In genomic region chr1:206021008-206021795, GRCh38 we compare ENCODE assay signal across 31 cellular contexts. TPM values are rescaled to one million over a fixed set of nuclear protein-coding genes. Genes with fewer than 3 reads are reported as not detected.
A peak's percentile ranks its signal among the peaks of the same experiment; 100 is the strongest.
DNase-seq lines count a peak whose midpoint lies in the region; ATAC-seq, FAIRE-seq and TF ChIP-seq lines count a peak whose summit lies in the region.
"Had no signal": no experiment of that assay in that cellular context is flagged by ENCODE, and none has a peak within 500 bp of the region (broad histone marks: within the 10 kb centered on the region; RNA-seq: fewer than 3 reads in every experiment).

No MANE protein-coding gene starts in this region.

- no peak for TF ChIP-seq CTCF in WERI-Rb-1 (IDR thresholded peaks at IDR 0.05; ENCODE audit: low read depth, low read length)
- no peak for TF ChIP-seq CTCF in keratinocyte (optimal IDR thresholded peaks at IDR 0.05 in 1 of 3, IDR thresholded peaks at IDR 0.05 in 1 of 3, conservative IDR thresholded peaks at IDR 0.05 in 1 of 3; ENCODE audit: extremely low read depth in 1 of 3, insufficient read depth in 2 of 3, low read length in 3 of 3)
- no peak for TF ChIP-seq CTCF in stomach (IDR thresholded peaks at IDR 0.05)
- TF ChIP-seq CTCF in neural progenitor cell (IDR thresholded peaks at IDR 0.05): no peak

- peak overlapping the region; percentile 38 for H2AFZ ChIP-seq in keratinocyte (ENCODE audit: control insufficient read depth, low read length)
- no peak overlapping the region for H2AFZ ChIP-seq in neural progenitor cell (replicated peaks)

- H3K4me1 ChIP-seq in keratinocyte (ENCODE audit: control insufficient read depth, extremely low read depth, insufficient read depth, low read length): peaks cover 26% of the 10 kb centered on the region
- peaks cover 5 to 26% (median 20%) of the 10 kb centered on the region in 4 donors for H3K4me1 ChIP-seq in stomach
- H3K4me1 ChIP-seq in HAP-1: no peaks in the 10 kb centered on the region
- H3K4me1 ChIP-seq in neural progenitor cell: no peaks in the 10 kb centered on the region
- H3K4me1 ChIP-seq: breast epithelium had no signal

- H3K4me2 ChIP-seq in keratinocyte (ENCODE audit: control insufficient read depth, extremely low read depth, insufficient read depth, low read depth, low read length): peak overlapping the region; percentile 65
- H3K4me2 ChIP-seq in neural progenitor cell: no peak overlapping the region

- no peak for ATAC-seq in GM21367 (IDR thresholded peaks at IDR 0.05; ENCODE audit: unreplicated experiment)
- ATAC-seq: activated naive CD4-positive, alpha-beta T cell treated with anti-CD3 and anti-CD28 coated beads, Interleukin-2, amount 50 U/mL, for 72 hours had no signal

- H3K36me3 ChIP-seq in WERI-Rb-1 (no peaks in the 10 kb centered on the region), keratinocyte (ENCODE audit: control insufficient read depth in 2 of 2, extremely low read depth in 1 of 2, insufficient read depth in 2 of 2, low read length in 2 of 2) (no peaks in the 10 kb centered on the region), stomach (no peaks in the 10 kb centered on the region), HAP-1 (replicated peaks) (no peaks in the 10 kb centered on the region), neural progenitor cell (no peaks in the 10 kb centered on the region)
- H3K36me3 ChIP-seq: breast epithelium, sigmoid colon, upper lobe of left lung had no signal

- peak; percentile 23 for DNase-seq in DMS53 (lab: John Stamatoyannopoulos, UW)
- DNase-seq in DMS53 treated with DMSO at 0.1 percent for 48 hours (lab: John Stamatoyannopoulos, UW; ENCODE audit: unreplicated experiment): no peak
- peak; percentile 7 for DNase-seq in WERI-Rb-1
- no peak for DNase-seq in keratinocyte (ENCODE audit: low read depth, low spot score)
- DNase-seq in stomach: peak; percentile 60
- DNase-seq in HAP-1 (ENCODE audit: low spot score in 2 of 2): no peak
- DNase-seq in neural progenitor cell (ENCODE audit: low spot score): no peak
- DNase-seq: activated CD4-positive, alpha-beta T cell treated with anti-CD3 and anti-CD28 coated beads for 48 hours; activated T-cell treated with anti-CD3 and anti-CD28 coated beads for 4 hours; amygdala; COR-L47; DND-41; GF-D8; mesendoderm; naive B cell; NCI-H1105 treated with DMSO at 0.1 percent for 48 hours; NCI-H187 treated with DMSO at 0.1 percent for 48 hours; NCI-H2171 treated with DMSO at 0.1 percent for 48 hours; NCI-H510A; sigmoid colon; stimulated activated CD4-positive, alpha-beta T cell treated with anti-CD3 and anti-CD28 coated beads, Interleukin-4, amount 100 ng/mL, for 4 hours; upper lobe of left lung had no signal

- in situ Hi-C loops in HAP-1 (cut with MboI; ENCODE audit: low sequenced_read_pairs): no loop called here

- no peaks in the 10 kb centered on the region for H3K9me3 Mint-ChIP-seq in neural progenitor cell
- H3K9me3 Mint-ChIP-seq: activated naive CD4-positive, alpha-beta T cell treated with anti-CD3 and anti-CD28 coated beads, Interleukin-2, amount 50 U/mL, for 72 hours; naive B cell; T-helper 2 cell treated with Interferon-gamma antibody and Interleukin-4, amounts not matched to agents 5 μg/mL and 100 μg/mL, for 36 hours had no signal

- H3K27me3 ChIP-seq in WERI-Rb-1 (ENCODE audit: insufficient read depth, low read depth, severe bottlenecking): peaks cover 52% of the 10 kb centered on the region
- H3K27me3 ChIP-seq in keratinocyte (ENCODE audit: control insufficient read depth, extremely low read depth, insufficient read depth, low read length): no peaks in the 10 kb centered on the region
- H3K27me3 ChIP-seq in stomach: no peaks in the 10 kb centered on the region
- H3K27me3 ChIP-seq in HAP-1 (ENCODE audit: low read depth): peaks cover 2% of the 10 kb centered on the region; the same call in 1 of the 2 replicates
- H3K27me3 ChIP-seq in neural progenitor cell: no peaks in the 10 kb centered on the region
- H3K27me3 ChIP-seq: breast epithelium, sigmoid colon, upper lobe of left lung had no signal

- no peaks in the 10 kb centered on the region for H3F3A ChIP-seq in neural progenitor cell (ENCODE audit: low read depth)

- H4K20me1 ChIP-seq in keratinocyte (ENCODE audit: control insufficient read depth, extremely low read depth, insufficient read depth, low read length) (no peaks in the 10 kb centered on the region), neural progenitor cell (ENCODE audit: low read depth) (no peaks in the 10 kb centered on the region)

- no peak overlapping the region for H3K4me3 ChIP-seq in WERI-Rb-1 (ENCODE audit: low read depth, low read length)
- H3K4me3 ChIP-seq in keratinocyte (ENCODE audit: control insufficient read depth in 2 of 3, extremely low read depth in 1 of 3, insufficient read depth in 2 of 3, low read depth in 1 of 3, low read length in 3 of 3): no peak overlapping the region
- peak overlapping the region in 3 of 4 donors; percentile 40 to 47 (median 47) for H3K4me3 ChIP-seq in stomach
- H3K4me3 ChIP-seq in HAP-1: no peak overlapping the region
- H3K4me3 ChIP-seq in neural progenitor cell: no peak overlapping the region
- H3K4me3 ChIP-seq: breast epithelium, sigmoid colon had no signal

- no peaks in the 10 kb centered on the region for H3K9me1 ChIP-seq in keratinocyte (ENCODE audit: control insufficient read depth, extremely low read depth, insufficient read depth, low read length)

- TF ChIP-seq EP300 in stomach (IDR thresholded peaks at IDR 0.05): no peak

- H3K9ac ChIP-seq in keratinocyte (ENCODE audit: control insufficient read depth, extremely low read depth, insufficient read depth, low read length) (no peak overlapping the region), neural progenitor cell (no peak overlapping the region)

- H3K79me2 ChIP-seq in keratinocyte (ENCODE audit: control insufficient read depth, insufficient read depth, low read length): no peaks in the 10 kb centered on the region
- H3K79me2 ChIP-seq in neural progenitor cell (ENCODE audit: low read depth): no peaks in the 10 kb centered on the region

- H3K9me3 ChIP-seq in WERI-Rb-1 (ENCODE audit: severe bottlenecking) (no peaks in the 10 kb centered on the region), keratinocyte (ENCODE audit: control insufficient read depth, low read depth, low read length) (no peaks in the 10 kb centered on the region), stomach (no peaks in the 10 kb centered on the region), HAP-1 (no peaks in the 10 kb centered on the region), neural progenitor cell (ENCODE audit: low read depth) (no peaks in the 10 kb centered on the region)
- H3K9me3 ChIP-seq: breast epithelium, sigmoid colon, upper lobe of left lung had no signal

- no peaks in the 10 kb centered on the region for H3K4me1 Mint-ChIP-seq in neural progenitor cell
- H3K4me1 Mint-ChIP-seq: naive B cell had no signal

- peaks cover 4% of the 10 kb centered on the region for H3K27me3 Mint-ChIP-seq in neural progenitor cell (ENCODE audit: insufficient read depth, low read depth)

- H3K27ac Mint-ChIP-seq in neural progenitor cell: no peak overlapping the region
- H3K27ac Mint-ChIP-seq: activated naive CD4-positive, alpha-beta T cell treated with anti-CD3 and anti-CD28 coated beads, Interleukin-2, amount 50 U/mL, for 72 hours; T-helper 2 cell treated with Interferon-gamma antibody and Interleukin-4, amounts not matched to agents 5 μg/mL and 100 μg/mL, for 36 hours had no signal

- no peak for TF ChIP-seq POLR2A in stomach (IDR thresholded peaks at IDR 0.05)

- intact Hi-C loops in stomach (cut with DNase I; ENCODE audit: low total_unique reads): no loop called here

- H3K36me3 Mint-ChIP-seq in neural progenitor cell: no peaks in the 10 kb centered on the region
- H3K36me3 Mint-ChIP-seq: activated naive CD4-positive, alpha-beta T cell treated with anti-CD3 and anti-CD28 coated beads, Interleukin-2, amount 50 U/mL, for 72 hours; naive B cell had no signal

- no peak overlapping the region for H3K4me3 Mint-ChIP-seq in neural progenitor cell
- H3K4me3 Mint-ChIP-seq: naive B cell; T-helper 2 cell treated with Interferon-gamma antibody and Interleukin-4, amounts not matched to agents 5 μg/mL and 100 μg/mL, for 36 hours had no signal

- WGBS in stomach, 5 donors: 40 to 65% (median 52%) methylated on average over 10 of the region's 10 CpGs

- peak; percentile 49 for FAIRE-seq in keratinocyte (lab: Jason Lieb, UNC)

- H3K27ac ChIP-seq in WERI-Rb-1 (no peak overlapping the region), keratinocyte (ENCODE audit: control insufficient read depth, insufficient read depth, low read length) (no peak overlapping the region), stomach (peak overlapping the region; percentile 76 to 88 (median 83)), neural progenitor cell (no peak overlapping the region)
- H3K27ac ChIP-seq: 22Rv1, breast epithelium, C4-2B, sigmoid colon, upper lobe of left lung, VCaP had no signal

- dilution Hi-C loops in keratinocyte (cut with MboI; ENCODE audit: extremely low pct_ligation_motif_present, low sequenced_read_pairs): no loop called here

RNA-seq across cellular contexts. Expression of gene CTSE, which starts 2.5 kb away (rescaled TPM):
- polyA plus RNA-seq in keratinocyte (0.26 to 0.68 TPM (median 0.33 TPM) in 3 replicates), stomach (100 to 1,000 TPM in 2 of 3 donors, 10 to 100 TPM in 1; 40.2 to 361 (median 133) TPM)
- polyA plus RNA-seq in keratinocyte (2011; ENCODE audit: low read depth): not detected
- 0.30 and 0.42 TPM in 2 replicates for polyA plus RNA-seq in keratinocyte (2011; cell fraction: cytosol; rRNA removed)
- 0.16 and 0.19 TPM in 2 replicates for polyA plus RNA-seq in keratinocyte (2011; cell fraction: nucleus; rRNA removed)
- polyA plus RNA-seq in keratinocyte (2012; ENCODE audit: low replicate concordance): 0.62 TPM in 1 of 2 replicates, not detected in the other
- polyA minus RNA-seq in keratinocyte: 0.16 to 0.53 TPM (median 0.43 TPM) in 3 replicates
- polyA minus RNA-seq in keratinocyte (2011; cell fraction: cytosol; rRNA and poly(A)+ RNA removed): not detected
- polyA minus RNA-seq in keratinocyte (2011; cell fraction: nucleus; rRNA and poly(A)+ RNA removed): not detected in 2 replicates
- total RNA-seq in stomach (100 to 1,000 TPM in 3 of 5 donors, 10 to 100 TPM in 1, 1 to 10 TPM in 1; 6.7 to 966 (median 142) TPM), neural progenitor cell (ENCODE audit: low replicate concordance) (not detected in 2 replicates)
- total RNA-seq: activated naive CD4-positive, alpha-beta T cell treated with anti-CD3 and anti-CD28 coated beads, Interleukin-2, amount 50 U/mL, for 72 hours; left lobe of liver; sigmoid colon had no signal

RNA-seq across cellular contexts. Expression of gene RAB7B, which starts 18.0 kb away (rescaled TPM):
- 39.2 to 88.7 TPM (median 47.8 TPM) in 3 replicates for polyA plus RNA-seq in keratinocyte
- polyA plus RNA-seq in keratinocyte (2011; ENCODE audit: low read depth): 11.2 TPM
- polyA plus RNA-seq in keratinocyte (2011; cell fraction: cytosol; rRNA removed): 34.2 and 34.5 TPM in 2 replicates
- polyA plus RNA-seq in keratinocyte (2011; cell fraction: nucleus; rRNA removed): 46.2 and 59.1 TPM in 2 replicates
- 31.2 and 36.0 TPM in 2 replicates for polyA plus RNA-seq in keratinocyte (2012; ENCODE audit: low replicate concordance)
- polyA minus RNA-seq in keratinocyte: 26.4 to 53.7 TPM (median 39.2 TPM) in 3 replicates
- polyA minus RNA-seq in keratinocyte (2011; cell fraction: cytosol; rRNA and poly(A)+ RNA removed): 31.3 TPM
- polyA minus RNA-seq in keratinocyte (2011; cell fraction: nucleus; rRNA and poly(A)+ RNA removed): 27.0 and 31.3 TPM in 2 replicates
- total RNA-seq in stomach: 10 to 100 TPM in 1 of 5 donors, 1 to 10 TPM in 2, under 1 TPM in 1, not detected in 1; 0.89 to 14.0 (median 4.6) TPM
- polyA plus RNA-seq in stomach: 1 to 10 TPM; 3.4 to 8.2 (median 6.2) TPM
- 0.22 TPM in 1 of 2 replicates, not detected in the other for total RNA-seq in neural progenitor cell (ENCODE audit: low replicate concordance)
- total RNA-seq: activated naive CD4-positive, alpha-beta T cell treated with anti-CD3 and anti-CD28 coated beads, Interleukin-2, amount 50 U/mL, for 72 hours had no signal

RNA-seq across cellular contexts. Expression of gene RHEX, which starts 31.8 kb away (rescaled TPM):
- polyA plus RNA-seq in keratinocyte: not detected in 3 replicates
- not detected for polyA plus RNA-seq in keratinocyte (2011; ENCODE audit: low read depth)
- polyA plus RNA-seq in keratinocyte (2011; cell fraction: cytosol; rRNA removed): not detected in 2 replicates
- polyA plus RNA-seq in keratinocyte (2011; cell fraction: nucleus; rRNA removed): not detected in 2 replicates
- not detected in 2 replicates for polyA plus RNA-seq in keratinocyte (2012; ENCODE audit: low replicate concordance)
- not detected in 3 replicates for polyA minus RNA-seq in keratinocyte
- polyA minus RNA-seq in keratinocyte (2011; cell fraction: cytosol; rRNA and poly(A)+ RNA removed): not detected
- not detected in 2 replicates for polyA minus RNA-seq in keratinocyte (2011; cell fraction: nucleus; rRNA and poly(A)+ RNA removed)
- 1 to 10 TPM in 1 of 5 donors, under 1 TPM in 2, not detected in 2; 0.87 to 3.1 (median 0.89) TPM for total RNA-seq in stomach
- 10 to 100 TPM in 1 of 3 donors, 1 to 10 TPM in 1, under 1 TPM in 1; 0.83 to 10.5 (median 2.4) TPM for polyA plus RNA-seq in stomach
- total RNA-seq in neural progenitor cell (ENCODE audit: low replicate concordance): not detected in 2 replicates
- total RNA-seq: activated naive CD4-positive, alpha-beta T cell treated with anti-CD3 and anti-CD28 coated beads, Interleukin-2, amount 50 U/mL, for 72 hours; pulmonary artery endothelial cell had no signal

Comparison
In these comparisons a context has a peak if more than half of its experiments do, and no peak if none do; other contexts are left out.
1. DNase-seq: peak in DMS53 (single experiment), WERI-Rb-1 (single experiment) and stomach (single experiment); none in DMS53 treated with DMSO at 0.1 percent for 48 hours (single experiment), keratinocyte (single experiment), HAP-1 (0 of 2) and neural progenitor cell (single experiment).
2. H3K27ac ChIP-seq: peak in stomach (5 of 5); none in WERI-Rb-1 (single experiment), keratinocyte (single experiment) and neural progenitor cell (single experiment).
3. H3K4me3 ChIP-seq: peak in stomach (3 of 4); none in WERI-Rb-1 (single experiment), keratinocyte (0 of 3), HAP-1 (single experiment) and neural progenitor cell (single experiment).